ENCODE assay signal across 1 cellular context in the genomic region with DNA sequence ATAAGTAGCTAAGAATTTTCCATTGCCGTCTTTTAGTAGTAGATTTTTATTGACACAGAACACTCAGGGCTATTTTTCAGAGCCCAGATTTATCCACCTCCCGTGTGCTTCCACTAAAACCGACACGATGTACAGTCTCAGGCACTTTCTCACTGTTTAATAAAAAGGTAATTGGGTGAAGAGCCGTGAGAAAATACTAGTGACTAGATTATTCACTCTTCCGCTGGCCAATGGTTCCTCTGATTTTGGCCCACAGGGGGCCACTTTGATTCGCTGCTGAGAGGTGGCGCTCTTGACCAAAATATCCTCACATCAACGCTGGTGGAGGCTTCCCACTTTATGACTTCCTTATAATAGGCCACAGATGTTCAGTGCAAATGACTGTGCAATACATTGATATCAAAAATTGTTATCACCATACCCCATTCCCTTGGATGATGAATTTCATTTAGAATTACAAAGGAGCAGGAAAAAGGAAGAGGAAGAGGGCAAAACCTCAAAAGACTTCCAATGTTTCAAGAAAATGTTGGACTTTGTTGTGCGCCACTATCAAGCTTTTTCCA.
TF ChIP-seq lines count a peak whose summit lies in the region.

No MANE protein-coding gene starts in this region.

TF ChIP-seq in GM23338, 12 proteins besides CTCF, POLR2A, EP300 and RAD21 (continued from another document):
- TF ChIP-seq, protein P1, sequence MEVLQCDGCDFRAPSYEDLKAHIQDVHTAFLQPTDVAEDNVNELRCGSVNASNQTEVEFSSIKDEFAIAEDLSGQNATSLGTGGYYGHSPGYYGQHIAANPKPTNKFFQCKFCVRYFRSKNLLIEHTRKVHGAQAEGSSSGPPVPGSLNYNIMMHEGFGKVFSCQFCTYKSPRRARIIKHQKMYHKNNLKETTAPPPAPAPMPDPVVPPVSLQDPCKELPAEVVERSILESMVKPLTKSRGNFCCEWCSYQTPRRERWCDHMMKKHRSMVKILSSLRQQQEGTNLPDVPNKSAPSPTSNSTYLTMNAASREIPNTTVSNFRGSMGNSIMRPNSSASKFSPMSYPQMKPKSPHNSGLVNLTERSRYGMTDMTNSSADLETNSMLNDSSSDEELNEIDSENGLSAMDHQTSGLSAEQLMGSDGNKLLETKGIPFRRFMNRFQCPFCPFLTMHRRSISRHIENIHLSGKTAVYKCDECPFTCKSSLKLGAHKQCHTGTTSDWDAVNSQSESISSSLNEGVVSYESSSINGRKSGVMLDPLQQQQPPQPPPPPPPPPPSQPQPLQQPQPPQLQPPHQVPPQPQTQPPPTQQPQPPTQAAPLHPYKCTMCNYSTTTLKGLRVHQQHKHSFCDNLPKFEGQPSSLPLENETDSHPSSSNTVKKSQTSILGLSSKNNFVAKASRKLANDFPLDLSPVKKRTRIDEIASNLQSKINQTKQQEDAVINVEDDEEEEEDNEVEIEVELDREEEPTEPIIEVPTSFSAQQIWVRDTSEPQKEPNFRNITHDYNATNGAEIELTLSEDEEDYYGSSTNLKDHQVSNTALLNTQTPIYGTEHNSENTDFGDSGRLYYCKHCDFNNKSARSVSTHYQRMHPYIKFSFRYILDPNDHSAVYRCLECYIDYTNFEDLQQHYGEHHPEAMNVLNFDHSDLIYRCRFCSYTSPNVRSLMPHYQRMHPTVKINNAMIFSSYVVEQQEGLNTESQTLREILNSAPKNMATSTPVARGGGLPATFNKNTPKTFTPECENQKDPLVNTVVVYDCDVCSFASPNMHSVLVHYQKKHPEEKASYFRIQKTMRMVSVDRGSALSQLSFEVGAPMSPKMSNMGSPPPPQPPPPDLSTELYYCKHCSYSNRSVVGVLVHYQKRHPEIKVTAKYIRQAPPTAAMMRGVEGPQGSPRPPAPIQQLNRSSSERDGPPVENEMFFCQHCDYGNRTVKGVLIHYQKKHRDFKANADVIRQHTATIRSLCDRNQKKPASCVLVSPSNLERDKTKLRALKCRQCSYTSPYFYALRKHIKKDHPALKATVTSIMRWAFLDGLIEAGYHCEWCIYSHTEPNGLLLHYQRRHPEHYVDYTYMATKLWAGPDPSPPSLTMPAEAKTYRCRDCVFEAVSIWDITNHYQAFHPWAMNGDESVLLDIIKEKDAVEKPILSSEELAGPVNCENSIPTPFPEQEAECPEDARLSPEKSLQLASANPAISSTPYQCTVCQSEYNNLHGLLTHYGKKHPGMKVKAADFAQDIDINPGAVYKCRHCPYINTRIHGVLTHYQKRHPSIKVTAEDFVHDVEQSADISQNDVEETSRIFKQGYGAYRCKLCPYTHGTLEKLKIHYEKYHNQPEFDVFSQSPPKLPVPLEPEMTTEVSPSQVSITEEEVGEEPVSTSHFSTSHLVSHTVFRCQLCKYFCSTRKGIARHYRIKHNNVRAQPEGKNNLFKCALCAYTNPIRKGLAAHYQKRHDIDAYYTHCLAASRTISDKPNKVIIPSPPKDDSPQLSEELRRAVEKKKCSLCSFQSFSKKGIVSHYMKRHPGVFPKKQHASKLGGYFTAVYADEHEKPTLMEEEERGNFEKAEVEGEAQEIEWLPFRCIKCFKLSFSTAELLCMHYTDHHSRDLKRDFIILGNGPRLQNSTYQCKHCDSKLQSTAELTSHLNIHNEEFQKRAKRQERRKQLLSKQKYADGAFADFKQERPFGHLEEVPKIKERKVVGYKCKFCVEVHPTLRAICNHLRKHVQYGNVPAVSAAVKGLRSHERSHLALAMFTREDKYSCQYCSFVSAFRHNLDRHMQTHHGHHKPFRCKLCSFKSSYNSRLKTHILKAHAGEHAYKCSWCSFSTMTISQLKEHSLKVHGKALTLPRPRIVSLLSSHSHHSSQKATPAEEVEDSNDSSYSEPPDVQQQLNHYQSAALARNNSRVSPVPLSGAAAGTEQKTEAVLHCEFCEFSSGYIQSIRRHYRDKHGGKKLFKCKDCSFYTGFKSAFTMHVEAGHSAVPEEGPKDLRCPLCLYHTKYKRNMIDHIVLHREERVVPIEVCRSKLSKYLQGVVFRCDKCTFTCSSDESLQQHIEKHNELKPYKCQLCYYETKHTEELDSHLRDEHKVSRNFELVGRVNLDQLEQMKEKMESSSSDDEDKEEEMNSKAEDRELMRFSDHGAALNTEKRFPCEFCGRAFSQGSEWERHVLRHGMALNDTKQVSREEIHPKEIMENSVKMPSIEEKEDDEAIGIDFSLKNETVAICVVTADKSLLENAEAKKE (CRISPR knock-in tag; IDR thresholded peaks at IDR 0.05): no peak
- no peak for TF ChIP-seq NANOG (IDR thresholded peaks at IDR 0.05; ENCODE audit: borderline replicate concordance)
